Comparison of ENCODE assay signal across 8 cellular contexts in genomic region chrX:41441934-41442823, GRCh38. TPM values are rescaled to one million over a fixed set of nuclear protein-coding genes. Genes with fewer than 3 reads are reported as not detected.
DNase-seq lines count a peak whose midpoint lies in the region; ATAC-seq and TF ChIP-seq lines count a peak whose summit lies in the region.

No MANE protein-coding gene starts in this region.

- WGBS in heart left ventricle, 4 donors: 6 to 28% (median 13%) methylated on average over 34 to 58 of the region's 58 CpGs
- 5 to 15% (median 7%) methylated on average over 44 to 58 of the region's 58 CpGs for WGBS in psoas muscle, 3 donors
- 10% methylated on average over 56 of the region's 58 CpGs for WGBS in urinary bladder

- ATAC-seq in GM19468 (IDR thresholded peaks at IDR 0.05; ENCODE audit: extremely low read depth, unreplicated experiment) (peak; percentile 27), SK-N-SH treated with all-trans-retinoic acid at 6 μM for 48 hours (peak; percentile 94), heart left ventricle (peak; percentile 92 to 95 (median 94)), psoas muscle (peak; percentile 89 to 95 (median 92))

- H3K9me3 ChIP-seq in heart left ventricle: no peaks in the 10 kb centered on the region
- no peaks in the 10 kb centered on the region for H3K9me3 ChIP-seq in psoas muscle

- H3K4me3 ChIP-seq in heart left ventricle (peak overlapping the region in 10 of 12 donors; percentile 33 to 54 (median 44)), psoas muscle (peak overlapping the region; percentile 54), urinary bladder (ENCODE audit: low read depth, low read length) (peak overlapping the region; percentile 16)

- peak overlapping the region; percentile 69 for H3K4me3 Mint-ChIP-seq in activated naive CD8-positive, alpha-beta T cell treated with anti-CD3 and anti-CD28 coated beads for 36 hours

- H3K9me3 Mint-ChIP-seq in activated naive CD8-positive, alpha-beta T cell treated with anti-CD3 and anti-CD28 coated beads for 36 hours: no peaks in the 10 kb centered on the region

- intact Hi-C loops in heart left ventricle (cut with DNase I) (loop anchor here in 7 of 10 donors (2.0 to 10.0 kb wide), 6 partner anchors 83 to 167 kb away; partner anchors contain the start of gene DDX3X (in 7 of the 7)), psoas muscle (cut with DNase I) (loop anchor here (5.0 to 10.0 kb wide), 3 partner anchors 105 to 167 kb away; partner anchors contain the start of gene DDX3X (in 1 of the 2))

- TF ChIP-seq POLR2A in heart left ventricle (IDR thresholded peaks at IDR 0.05): peak in 1 of 2 donors; percentile 44

- H3K27me3 ChIP-seq in heart left ventricle: peaks cover 0 to 12% (median 0%) of the 10 kb centered on the region in 9 donors
- H3K27me3 ChIP-seq in psoas muscle (ENCODE audit: insufficient read depth in 3 of 3, low read length in 2 of 3): peaks cover 0 to 4% (median 0%) of the 10 kb centered on the region in 3 donors

- peak overlapping the region; percentile 75 for H3K27ac Mint-ChIP-seq in activated naive CD8-positive, alpha-beta T cell treated with anti-CD3 and anti-CD28 coated beads for 36 hours

- DNase-seq in DMS153 treated with DMSO at 0.1 percent for 48 hours (lab: John Stamatoyannopoulos, UW; ENCODE audit: unreplicated experiment): peak; percentile 8
- peak; percentile 53 for DNase-seq in HS-27A (ENCODE audit: low read depth)
- peak; percentile 89 for DNase-seq in activated naive CD8-positive, alpha-beta T cell treated with anti-CD3 and anti-CD28 coated beads for 36 hours
- DNase-seq in heart left ventricle: peak; percentile 74 to 91 (median 86)
- peak; percentile 89 to 95 for DNase-seq in psoas muscle

- peak overlapping the region; percentile 41 to 89 (median 67) for H3K27ac ChIP-seq in heart left ventricle
- H3K27ac ChIP-seq in psoas muscle: peak overlapping the region; percentile 80
- peak overlapping the region; percentile 57 for H3K27ac ChIP-seq in urinary bladder (ENCODE audit: low read depth)

- H3K4me1 Mint-ChIP-seq in activated naive CD8-positive, alpha-beta T cell treated with anti-CD3 and anti-CD28 coated beads for 36 hours: peaks cover 9% of the 10 kb centered on the region

- peak; percentile 49 to 79 (median 59) for TF ChIP-seq CTCF in heart left ventricle (IDR thresholded peaks at IDR 0.05)
- TF ChIP-seq CTCF in psoas muscle (IDR thresholded peaks at IDR 0.05): peak; percentile 46

- H3K36me3 Mint-ChIP-seq in activated naive CD8-positive, alpha-beta T cell treated with anti-CD3 and anti-CD28 coated beads for 36 hours: no peaks in the 10 kb centered on the region

- H3K36me3 ChIP-seq in heart left ventricle (no peaks in the 10 kb centered on the region), psoas muscle (ENCODE audit: insufficient read depth in 1 of 2, low read depth in 1 of 2) (no peaks in the 10 kb centered on the region), urinary bladder (ENCODE audit: insufficient read depth) (no peaks in the 10 kb centered on the region)

- no peaks in the 10 kb centered on the region for H3K27me3 Mint-ChIP-seq in activated naive CD8-positive, alpha-beta T cell treated with anti-CD3 and anti-CD28 coated beads for 36 hours

- H3K4me1 ChIP-seq in heart left ventricle (peaks cover 0 to 12% (median 2%) of the 10 kb centered on the region in 12 donors), psoas muscle (no peaks in the 10 kb centered on the region), urinary bladder (ENCODE audit: insufficient read depth) (no peaks in the 10 kb centered on the region)

TF ChIP-seq in SK-N-SH treated with all-trans-retinoic acid at 6 μM for 48 hours, 23 proteins besides CTCF, POLR2A, EP300 and RAD21:
- TF ChIP-seq ZNF70 (CRISPR knock-in tag; IDR thresholded peaks at IDR 0.05) (no peak), RARB (CRISPR knock-in tag; IDR thresholded peaks at IDR 0.05) (no peak), PATZ1 (CRISPR knock-in tag; IDR thresholded peaks at IDR 0.05; ENCODE audit: borderline replicate concordance) (0 out of 2 replicates have a peak, but pooled peaks have one; percentile 60), BACH2 (CRISPR knock-in tag; IDR thresholded peaks at IDR 0.05; ENCODE audit: borderline replicate concordance) (no peak), ISL1 (CRISPR knock-in tag; IDR thresholded peaks at IDR 0.05) (no peak)
TF ChIP-seq in SK-N-SH treated with all-trans-retinoic acid at 6 μM for 48 hours: peak in this region for 1.

RNA-seq across cellular contexts. Expression of gene NYX, which starts 5.0 kb away (rescaled TPM):
- not detected for total RNA-seq in activated naive CD8-positive, alpha-beta T cell treated with anti-CD3 and anti-CD28 coated beads for 36 hours
- not detected for total RNA-seq in heart left ventricle
- polyA plus RNA-seq in heart left ventricle: not detected
- total RNA-seq in psoas muscle: not detected
- polyA plus RNA-seq in psoas muscle: not detected
- not detected for total RNA-seq in urinary bladder
- polyA plus RNA-seq in urinary bladder: not detected

Comparison
In these comparisons a context has a peak if more than half of its experiments do, and no peak if none do; other contexts are left out.
1. Peak in every context shown above with its lines: DNase-seq, ATAC-seq, H3K4me3 ChIP-seq and H3K27ac ChIP-seq.
2. DNase-seq: peak in every context shown above with its lines; median percentile 92 in psoas muscle; 89 in activated naive CD8-positive, alpha-beta T cell treated with anti-CD3 and anti-CD28 coated beads for 36 hours; 86 in heart left ventricle; 53 in HS-27A; 8 in DMS153 treated with DMSO at 0.1 percent for 48 hours.
3. ATAC-seq: peak in every context shown above with its lines; median percentile 94 in heart left ventricle; 94 in SK-N-SH treated with all-trans-retinoic acid at 6 μM for 48 hours; 92 in psoas muscle; 27 in GM19468.